In the genomic region with DNA sequence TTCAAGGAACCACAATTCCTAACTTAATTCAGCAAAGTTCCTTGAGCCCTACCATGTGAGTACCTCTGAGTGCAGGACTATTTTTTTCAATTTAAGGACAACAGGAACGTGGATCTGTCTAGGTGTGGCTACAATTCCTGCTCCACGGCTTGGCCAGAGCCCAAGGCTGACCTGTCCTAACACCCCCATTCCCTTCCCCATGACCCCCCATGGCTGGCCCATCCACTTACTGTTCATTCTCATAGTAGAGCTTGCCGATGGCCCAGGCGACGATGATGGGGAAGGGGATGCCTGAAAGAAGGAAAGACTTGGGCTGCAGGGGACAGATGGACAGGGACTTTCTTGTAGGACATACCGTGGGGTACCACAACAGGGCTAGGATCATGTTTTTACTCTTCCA, we compare ENCODE assay signal across 28 cellular contexts. TPM values are rescaled to one million over a fixed set of nuclear protein-coding genes. Genes with fewer than 3 reads are reported as not detected.
"Had no signal": no experiment of that assay in that cellular context is flagged by ENCODE, and none has a peak within 500 bp of the region (broad histone marks: within the 10 kb centered on the region; RNA-seq: fewer than 3 reads in every experiment).

No MANE protein-coding gene starts in this region.

- H3K27me3 ChIP-seq: MG63, SJCRH30 had no signal

- FAIRE-seq: HepG2 had no signal

- H3K27ac ChIP-seq: RWPE1, SJCRH30 had no signal

- H3K9me3 ChIP-seq: MG63, SJCRH30 had no signal

- ATAC-seq: HepG2, Panc1, PC-3, SK-N-SH treated with all-trans-retinoic acid at 6 μM for 48 hours had no signal

- DNase-seq: IMR-90, Karpas-422, KG1, MG63, NCI-H1092, NCI-H1105 treated with DMSO at 0.1 percent for 48 hours, NCI-H1417 treated with DMSO at 0.1 percent for 48 hours, NCI-H146, NCI-H1694 treated with DMSO at 0.1 percent for 48 hours, NCI-H1930, NCI-H2081 treated with DMSO at 0.1 percent for 48 hours, NCI-H2171, NCI-H226, NCI-H446, NCI-H510A, NCI-H524 treated with DMSO at 0.1 percent for 48 hours, NCI-H69, NCI-H774, PC-3, SHP77 treated with DMSO at 0.1 percent for 48 hours, SJCRH30, T-helper 1 cell had no signal

- H3K4me3 ChIP-seq: MG63, SJCRH30 had no signal

- H3K36me3 ChIP-seq: MG63, SJCRH30 had no signal

RNA-seq across cellular contexts. Expression of a gene that starts 20.3 kb away (rescaled TPM):
- total RNA-seq: HepG2, HT1080, IMR-90, OCI-LY7, PC-3, SJCRH30 had no signal
